ENCODE assay signal across 28 cellular contexts in genomic region chr2:773256-774160, GRCh38.
"Had no signal": no experiment of that assay in that cellular context is flagged by ENCODE, and none has a peak within 500 bp of the region (broad histone marks: within the 10 kb centered on the region; RNA-seq: fewer than 3 reads in every experiment).

No MANE protein-coding gene starts in this region.

- ATAC-seq: activated T-cell treated with anti-CD3 and anti-CD28 coated beads, Interleukin-2, amount 50 U/mL, for 72 hours; effector memory CD8-positive, alpha-beta T cell; esophagus mucosa; gastrocnemius medialis; left ventricle myocardium superior; T-helper 17 cell had no signal

- H3K79me2 ChIP-seq: parathyroid adenoma had no signal

- H3K27ac Mint-ChIP-seq: activated CD4-positive, alpha-beta memory T cell treated with anti-CD3 and anti-CD28 coated beads, Interleukin-2, amount 10 ng/mL, durations not matched to agents 7 days and 5 days; activated naive CD4-positive, alpha-beta T cell treated with anti-CD3 and anti-CD28 coated beads for 36 hours; activated naive CD8-positive, alpha-beta T cell treated with anti-CD3 and anti-CD28 coated beads, Interleukin-2, amount 10 ng/mL, durations not matched to agents 7 days and 5 days; activated T-cell treated with anti-CD3 and anti-CD28 coated beads, Interleukin-2, amount 50 U/mL, for 72 hours; effector memory CD8-positive, alpha-beta T cell; nephron; T-helper 17 cell had no signal

- H3K4me3 Mint-ChIP-seq: activated CD4-positive, alpha-beta memory T cell treated with anti-CD3 and anti-CD28 coated beads, Interleukin-2, amount 10 ng/mL, durations not matched to agents 7 days and 5 days; activated naive CD4-positive, alpha-beta T cell treated with anti-CD3 and anti-CD28 coated beads for 36 hours; activated naive CD8-positive, alpha-beta T cell treated with anti-CD3 and anti-CD28 coated beads, Interleukin-2, amount 10 ng/mL, durations not matched to agents 7 days and 5 days; activated T-cell treated with anti-CD3 and anti-CD28 coated beads, Interleukin-2, amount 50 U/mL, for 72 hours; central memory CD8-positive, alpha-beta T cell; effector memory CD8-positive, alpha-beta T cell; nephron; T-helper 17 cell had no signal

- H3K27ac ChIP-seq: breast epithelium, dorsolateral prefrontal cortex, gastrocnemius medialis, parathyroid adenoma, upper lobe of left lung had no signal

- H3K9ac ChIP-seq: parathyroid adenoma had no signal

- DNase-seq: activated CD4-positive, alpha-beta memory T cell treated with anti-CD3 and anti-CD28 coated beads, Interleukin-2, amount 10 ng/mL, durations not matched to agents 7 days and 5 days; activated CD4-positive, alpha-beta T cell treated with anti-CD3 and anti-CD28 coated beads for 4 hours; activated CD4-positive, CD25-positive, alpha-beta regulatory T cell; activated effector memory CD4-positive, alpha-beta T cell treated with Interleukin-2 at 50 U/mL for 16 hours; activated naive CD4-positive, alpha-beta T cell treated with anti-CD3 and anti-CD28 coated beads for 36 hours; activated naive CD8-positive, alpha-beta T cell treated with anti-CD3 and anti-CD28 coated beads, Interleukin-2, amount 10 ng/mL, durations not matched to agents 7 days and 5 days; activated T-cell treated with anti-CD3 and anti-CD28 coated beads, Interleukin-2, amount 50 U/mL, for 72 hours; amniotic stem cell; dorsolateral prefrontal cortex; effector memory CD8-positive, alpha-beta T cell; gastrocnemius medialis; hypothalamus; left ventricle myocardium superior; mammary epithelial cell; midbrain; nucleus accumbens; right cardiac atrium; stimulated activated CD4-positive, alpha-beta T cell treated with anti-CD3 and anti-CD28 coated beads, Interleukin-12 subunit alpha, Interleukin-12 subunit beta, amount 100 ng/mL, for 4 hours; T-helper 17 cell; upper lobe of left lung had no signal

- H3K36me3 ChIP-seq: breast epithelium, gastrocnemius medialis, upper lobe of left lung had no signal

- H3K27me3 ChIP-seq: breast epithelium, gastrocnemius medialis, upper lobe of left lung had no signal

- H3K4me3 ChIP-seq: breast epithelium, dorsolateral prefrontal cortex, gastrocnemius medialis, upper lobe of left lung had no signal

- H3K9me3 Mint-ChIP-seq: central memory CD8-positive, alpha-beta T cell; effector memory CD8-positive, alpha-beta T cell; nephron had no signal

- H3K4me1 ChIP-seq: breast epithelium, gastrocnemius medialis, parathyroid adenoma, upper lobe of left lung had no signal

- H3K9me3 ChIP-seq: breast epithelium, gastrocnemius medialis, upper lobe of left lung had no signal

- H2AFZ ChIP-seq: parathyroid adenoma had no signal

- FAIRE-seq: colon, endothelial cell of umbilical vein, islet of Langerhans had no signal
